In the genomic region with DNA sequence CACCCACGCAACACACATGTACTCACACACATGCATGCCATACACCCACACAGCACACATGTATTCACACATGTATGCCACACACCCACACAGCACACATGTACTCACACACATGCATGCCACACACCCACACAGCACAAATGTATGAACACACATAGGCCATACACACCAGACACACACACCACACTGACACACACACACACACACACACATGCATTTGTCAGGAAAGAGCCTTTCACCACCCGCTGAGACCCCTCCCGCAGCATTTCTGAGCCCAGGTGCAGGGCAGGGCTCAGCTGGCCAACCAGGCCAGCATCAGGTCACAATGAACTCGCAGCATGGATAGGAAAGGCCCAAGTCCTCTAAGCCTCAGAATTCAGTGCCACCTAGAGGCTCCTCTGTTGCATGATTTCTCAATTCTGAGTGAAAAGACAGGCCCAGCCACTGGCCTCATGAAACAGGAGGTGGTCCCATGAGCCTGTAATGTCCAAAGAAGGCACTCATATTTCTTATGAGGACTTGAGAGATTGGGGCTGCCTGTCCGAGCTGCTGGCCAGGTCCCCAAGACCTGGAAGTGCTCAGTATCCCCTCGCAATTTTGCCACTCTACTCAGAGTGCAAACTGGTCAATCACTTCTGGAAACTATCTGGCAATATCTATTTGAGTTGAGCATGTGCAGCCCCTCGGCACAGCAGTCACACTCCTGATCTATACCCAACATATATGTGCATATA, we compare ENCODE assay signal across 9 cellular contexts. TPM values are rescaled to one million over a fixed set of nuclear protein-coding genes. Genes with fewer than 3 reads are reported as not detected.
DNase-seq lines count a peak whose midpoint lies in the region; ATAC-seq, FAIRE-seq and TF ChIP-seq lines count a peak whose summit lies in the region.
"Had no signal": no experiment of that assay in that cellular context is flagged by ENCODE, and none has a peak within 500 bp of the region (broad histone marks: within the 10 kb centered on the region; RNA-seq: fewer than 3 reads in every experiment).

No MANE protein-coding gene starts in this region.

- H3K79me2 ChIP-seq in endothelial cell of umbilical vein (ENCODE audit: control insufficient read depth, insufficient read depth, low read length) = no peaks in the 10 kb centered on the region

- no peak overlapping the region for H3K4me2 ChIP-seq in endothelial cell of umbilical vein (ENCODE audit: insufficient read depth, low read length)

- no peaks in the 10 kb centered on the region for H3K9me3 ChIP-seq in endothelial cell of umbilical vein (replicated peaks; ENCODE audit: control insufficient read depth, insufficient read depth, low read length)

- DNase-seq in NCI-H2171 treated with DMSO at 0.1 percent for 48 hours (lab: John Stamatoyannopoulos, UW) (peak; percentile 43), NCI-H2171 (lab: John Stamatoyannopoulos, UW) (no peak), MV-4-11 (lab: John Stamatoyannopoulos, UW) (peak; percentile 85), RPMI7951 (ENCODE audit: low read depth) (peak; percentile 70), endothelial cell of umbilical vein (ENCODE audit: low read depth, low spot score) (peak; percentile 68), midbrain (lab: John Stamatoyannopoulos, UW) (peak; percentile 39)

- no peaks in the 10 kb centered on the region for H3K4me1 ChIP-seq in endothelial cell of umbilical vein (ENCODE audit: control insufficient read depth, extremely low read depth, insufficient read depth, low read length)

- ATAC-seq in GM19324 (IDR thresholded peaks at IDR 0.05; ENCODE audit: low FRiP score, unreplicated experiment) = no peak
- no peak for ATAC-seq in HG03565 (IDR thresholded peaks at IDR 0.05; ENCODE audit: unreplicated experiment)

- CTCF ChIA-PET in endothelial cell of umbilical vein (lab: Charles Lee) = interaction anchor here (0.6 to 2.7 kb wide), 15 partner anchors 10 to 621 kb away, joined by 3 to 19 read pairs (median 4); a partner anchor contains a TSS

- H3K36me3 ChIP-seq in endothelial cell of umbilical vein (ENCODE audit: control insufficient read depth in 2 of 2, extremely low read depth in 1 of 2, insufficient read depth in 2 of 2, low read length in 2 of 2) = no peaks in the 10 kb centered on the region

- H3K9ac ChIP-seq in endothelial cell of umbilical vein (replicated peaks; ENCODE audit: extremely low read depth, insufficient read depth, low read length) = no peak overlapping the region

- intact Hi-C loops in endothelial cell of umbilical vein (cut with micrococcal nuclease) = loop anchor here (1.0 to 5.0 kb wide), 4 partner anchors 134 to 621 kb away; a partner anchor contains a TSS

- H3K9me1 ChIP-seq in endothelial cell of umbilical vein (replicated peaks; ENCODE audit: control insufficient read depth, extremely low read depth, insufficient read depth, low read length) = no peaks in the 10 kb centered on the region

- no peak overlapping the region for H3K4me3 ChIP-seq in endothelial cell of umbilical vein (replicated peaks in 1 of 3; ENCODE audit: insufficient read depth in 1 of 3, low read depth in 1 of 3, low read length in 3 of 3)

- BruUV-seq in endothelial cell of umbilical vein (replicated peaks; lab: Mats Ljungman, UMichigan) = no TSS peak

- peak; percentile 51 to 73 for TF ChIP-seq CTCF in endothelial cell of umbilical vein (IDR thresholded peaks at IDR 0.05; ENCODE audit: extremely low read depth in 1 of 2, insufficient read depth in 1 of 2, low read depth in 1 of 2, low read length in 2 of 2)

- H4K20me1 ChIP-seq in endothelial cell of umbilical vein (replicated peaks; ENCODE audit: control insufficient read depth, extremely low read depth, insufficient read depth, low read length) = no peaks in the 10 kb centered on the region

- FAIRE-seq in endothelial cell of umbilical vein (lab: Jason Lieb, UNC) = peak; percentile 80
- FAIRE-seq: A204.1 had no signal

- no peak overlapping the region for H3K27ac ChIP-seq in endothelial cell of umbilical vein (ENCODE audit: insufficient read depth, low read depth, low read length)

- H2AFZ ChIP-seq in endothelial cell of umbilical vein (ENCODE audit: low read depth, low read length) = no peak overlapping the region

- POLR2A ChIA-PET in endothelial cell of umbilical vein (lab: Charles Lee) = no interaction called here

- H3K27me3 ChIP-seq in endothelial cell of umbilical vein (ENCODE audit: control insufficient read depth in 2 of 2, insufficient read depth in 2 of 2, low read length in 2 of 2) = peaks cover 0 to 2% of the 10 kb centered on the region in 2 experiments

- dilution Hi-C loops in endothelial cell of umbilical vein (cut with MboI; ENCODE audit: extremely low pct_ligation_motif_present, low sequenced_read_pairs) = no loop called here

- TF ChIP-seq POLR2A in endothelial cell of umbilical vein (IDR thresholded peaks at IDR 0.05; ENCODE audit: low read depth, low read length) = no peak

TF ChIP-seq in endothelial cell of umbilical vein, 7 proteins besides CTCF, POLR2A, EP300 and RAD21:
- TF ChIP-seq EZH2 (IDR thresholded peaks at IDR 0.05; ENCODE audit: borderline replicate concordance, low read depth, low read length, severe bottlenecking) (no peak), POLR2AphosphoS5 (IDR thresholded peaks at IDR 0.05; ENCODE audit: insufficient read depth, low read depth, low read length) (no peak), JUN (IDR thresholded peaks at IDR 0.05; ENCODE audit: borderline replicate concordance, insufficient read depth, insufficient read length, low read depth) (no peak), GATA2 (IDR thresholded peaks at IDR 0.05; ENCODE audit: insufficient read depth, insufficient read length, low read depth, low read length) (no peak), MYC (IDR thresholded peaks at IDR 0.05; ENCODE audit: low read depth, low read length) (no peak)
- TF ChIP-seq, protein P1, sequence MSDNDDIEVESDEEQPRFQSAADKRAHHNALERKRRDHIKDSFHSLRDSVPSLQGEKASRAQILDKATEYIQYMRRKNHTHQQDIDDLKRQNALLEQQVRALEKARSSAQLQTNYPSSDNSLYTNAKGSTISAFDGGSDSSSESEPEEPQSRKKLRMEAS (IDR thresholded peaks at IDR 0.05; ENCODE audit: insufficient read depth, insufficient read length) = peak; percentile 35
TF ChIP-seq in endothelial cell of umbilical vein: peak in this region for 1.

RNA-seq across cellular contexts. Expression of a gene that starts 57.3 kb away (rescaled TPM):
- total RNA-seq in RPMI7951 (2014; rRNA removed; shearing (Covaris generic)) = 100 and 109 TPM in 2 replicates
- total RNA-seq in endothelial cell of umbilical vein = 66.3 and 75.9 TPM in 2 replicates
- 34.9 and 43.2 TPM in 2 replicates for polyA plus RNA-seq in endothelial cell of umbilical vein
- 63.4 and 68.1 TPM in 2 replicates for polyA plus RNA-seq in endothelial cell of umbilical vein (2011; cell fraction: cytosol; rRNA removed)
- 36.9 and 43.7 TPM in 2 replicates for polyA plus RNA-seq in endothelial cell of umbilical vein (2011; cell fraction: nucleus; rRNA removed)
- 67.4 and 113 TPM in 2 replicates for polyA plus RNA-seq in endothelial cell of umbilical vein (2012)
- polyA minus RNA-seq in endothelial cell of umbilical vein = 14.5 and 21.4 TPM in 2 replicates
- 39.4 TPM for polyA minus RNA-seq in endothelial cell of umbilical vein (2011; cell fraction: cytosol; rRNA and poly(A)+ RNA removed)
- 18.5 TPM in 2 replicates for polyA minus RNA-seq in endothelial cell of umbilical vein (2011; cell fraction: nucleus; rRNA and poly(A)+ RNA removed)
